10 cellular contexts compared by ENCODE assay signal in the genomic region with DNA sequence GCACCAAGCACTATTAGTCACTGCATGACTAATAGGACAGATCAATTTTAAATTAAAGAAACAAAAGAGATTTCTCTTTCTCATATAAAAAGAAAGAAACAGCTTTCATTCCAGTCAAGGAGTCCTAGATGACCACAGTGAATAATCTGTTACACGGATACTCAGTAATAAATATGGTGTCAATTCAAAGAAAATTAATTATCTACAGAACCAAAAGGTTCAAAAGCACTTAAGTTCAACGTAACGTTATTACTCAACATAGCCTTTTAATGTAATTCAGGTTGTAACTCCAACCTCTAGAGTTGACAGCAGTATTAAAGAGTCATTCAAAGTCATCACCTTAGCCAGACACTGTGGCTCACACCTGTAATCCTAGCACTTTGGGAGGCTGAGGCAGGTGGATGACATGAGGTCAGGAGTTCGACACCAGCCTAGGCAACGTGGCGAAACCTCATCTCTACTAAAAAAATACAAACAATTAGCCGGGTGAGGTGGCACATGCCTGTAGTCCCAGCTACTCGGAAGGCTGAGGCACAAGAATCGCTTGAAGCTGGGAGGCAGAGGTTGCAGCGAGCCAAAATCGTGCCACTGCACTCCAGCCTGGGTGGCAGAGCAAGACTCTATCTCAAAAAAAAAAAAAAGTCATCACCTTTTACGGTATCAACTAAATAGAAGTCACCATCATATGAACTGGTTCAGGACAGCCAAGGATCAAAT. TPM values are rescaled to one million over a fixed set of nuclear protein-coding genes. Genes with fewer than 3 reads are reported as not detected.
DNase-seq lines count a peak whose midpoint lies in the region; ATAC-seq, FAIRE-seq and TF ChIP-seq lines count a peak whose summit lies in the region.
"Had no signal": no experiment of that assay in that cellular context is flagged by ENCODE, and none has a peak within 500 bp of the region (broad histone marks: within the 10 kb centered on the region; RNA-seq: fewer than 3 reads in every experiment).

No MANE protein-coding gene starts in this region.

- POLR2A ChIA-PET in endothelial cell of umbilical vein (lab: Charles Lee) = no interaction called here

- BruUV-seq in endothelial cell of umbilical vein (replicated peaks; lab: Mats Ljungman, UMichigan) = no TSS peak

- no peak for FAIRE-seq in endothelial cell of umbilical vein (lab: Jason Lieb, UNC)
- FAIRE-seq: endometrium, HTR-8/SVneo had no signal

- peaks cover 11% of the 10 kb centered on the region for H3K36me3 ChIP-seq in SJSA1
- no peaks in the 10 kb centered on the region for H3K36me3 ChIP-seq in endothelial cell of umbilical vein (ENCODE audit: control insufficient read depth in 2 of 2, extremely low read depth in 1 of 2, insufficient read depth in 2 of 2, low read length in 2 of 2)
- H3K36me3 ChIP-seq in sigmoid colon = no peaks in the 10 kb centered on the region

- no peak for TF ChIP-seq EP300 in sigmoid colon (IDR thresholded peaks at IDR 0.05)

- TF ChIP-seq POLR2A in endothelial cell of umbilical vein (IDR thresholded peaks at IDR 0.05; ENCODE audit: low read depth, low read length) (no peak), sigmoid colon (IDR thresholded peaks at IDR 0.05) (no peak)

- ATAC-seq in GM18870 (IDR thresholded peaks at IDR 0.05; ENCODE audit: unreplicated experiment) = peak; percentile 3
- no peak for ATAC-seq in HG02852 (IDR thresholded peaks at IDR 0.05; ENCODE audit: unreplicated experiment)
- no peak for ATAC-seq in HG03280 (IDR thresholded peaks at IDR 0.05; ENCODE audit: unreplicated experiment)

- H3K79me2 ChIP-seq in endothelial cell of umbilical vein (ENCODE audit: control insufficient read depth, insufficient read depth, low read length) = peaks cover 88% of the 10 kb centered on the region

- no peaks in the 10 kb centered on the region for H3K9me1 ChIP-seq in endothelial cell of umbilical vein (replicated peaks; ENCODE audit: control insufficient read depth, extremely low read depth, insufficient read depth, low read length)

- peaks cover 34% of the 10 kb centered on the region for H3K4me1 ChIP-seq in SJSA1 (replicated peaks)
- peaks cover 24% of the 10 kb centered on the region for H3K4me1 ChIP-seq in endothelial cell of umbilical vein (ENCODE audit: control insufficient read depth, extremely low read depth, insufficient read depth, low read length)
- peaks cover 0 to 79% (median 74%) of the 10 kb centered on the region in 4 donors for H3K4me1 ChIP-seq in sigmoid colon

- CTCF ChIA-PET in endothelial cell of umbilical vein (lab: Charles Lee) = interaction anchor here (0.9 to 2.0 kb wide), 3 partner anchors 22 to 109 kb away, joined by 3 to 7 read pairs (median 3); a partner anchor contains a TSS

- H3K4me2 ChIP-seq in endothelial cell of umbilical vein (ENCODE audit: insufficient read depth, low read length) = peak overlapping the region; percentile 14

- H3K27ac ChIP-seq in SJSA1 = peak overlapping the region; percentile 97
- H3K27ac ChIP-seq in endothelial cell of umbilical vein (ENCODE audit: insufficient read depth, low read depth, low read length) = no peak overlapping the region
- peak overlapping the region; percentile 60 to 77 (median 70) for H3K27ac ChIP-seq in sigmoid colon

- 0 out of 2 replicates have a peak, but pooled peaks cover 2% of the 10 kb centered on the region for H3K9me3 ChIP-seq in SJSA1 (replicated peaks)
- no peaks in the 10 kb centered on the region for H3K9me3 ChIP-seq in endothelial cell of umbilical vein (replicated peaks; ENCODE audit: control insufficient read depth, insufficient read depth, low read length)
- H3K9me3 ChIP-seq in sigmoid colon = no peaks in the 10 kb centered on the region

- no peaks in the 10 kb centered on the region for H4K20me1 ChIP-seq in endothelial cell of umbilical vein (replicated peaks; ENCODE audit: control insufficient read depth, extremely low read depth, insufficient read depth, low read length)

- H3K9ac ChIP-seq in endothelial cell of umbilical vein (replicated peaks; ENCODE audit: extremely low read depth, insufficient read depth, low read length) = no peak overlapping the region

- H2AFZ ChIP-seq in endothelial cell of umbilical vein (ENCODE audit: low read depth, low read length) = no peak overlapping the region

- no peak for DNase-seq in SJSA1 (ENCODE audit: low read depth in 1 of 2, low spot score in 2 of 2)
- no peak for DNase-seq in endothelial cell of umbilical vein (ENCODE audit: low read depth, low spot score)
- DNase-seq in sigmoid colon = no peak
- no peak for DNase-seq in mucosa of gallbladder (ENCODE audit: low spot score)
- DNase-seq in DMS153 treated with DMSO at 0.1 percent for 48 hours (lab: John Stamatoyannopoulos, UW; ENCODE audit: unreplicated experiment) = no peak

- intact Hi-C loops in endothelial cell of umbilical vein (cut with micrococcal nuclease) = no loop called here
- intact Hi-C loops in sigmoid colon (cut with DNase I) = no loop called here

- dilution Hi-C loops in endothelial cell of umbilical vein (cut with MboI; ENCODE audit: extremely low pct_ligation_motif_present, low sequenced_read_pairs) = no loop called here

- TF ChIP-seq CTCF in endothelial cell of umbilical vein (IDR thresholded peaks at IDR 0.05; ENCODE audit: extremely low read depth in 1 of 2, insufficient read depth in 1 of 2, low read depth in 1 of 2, low read length in 2 of 2) = no peak
- no peak for TF ChIP-seq CTCF in sigmoid colon (IDR thresholded peaks at IDR 0.05)

- H3K4me3 ChIP-seq in SJSA1 (peak overlapping the region; percentile 18), endothelial cell of umbilical vein (replicated peaks in 1 of 3; ENCODE audit: insufficient read depth in 1 of 3, low read depth in 1 of 3, low read length in 3 of 3) (no peak overlapping the region), sigmoid colon (no peak overlapping the region)

- 65 to 72% methylated on average over 12 of the region's 12 CpGs for WGBS in sigmoid colon, 2 donors

- H3K27me3 ChIP-seq in SJSA1 (replicated peaks) (no peaks in the 10 kb centered on the region), endothelial cell of umbilical vein (ENCODE audit: control insufficient read depth in 2 of 2, insufficient read depth in 2 of 2, low read length in 2 of 2) (no peaks in the 10 kb centered on the region), sigmoid colon (no peaks in the 10 kb centered on the region)

TF ChIP-seq in endothelial cell of umbilical vein, 7 proteins besides CTCF, POLR2A, EP300 and RAD21:
- TF ChIP-seq EZH2 (IDR thresholded peaks at IDR 0.05; ENCODE audit: borderline replicate concordance, low read depth, low read length, severe bottlenecking) (no peak), FOS (IDR thresholded peaks at IDR 0.05; ENCODE audit: borderline replicate concordance, insufficient read depth, low read length) (peak; percentile 66)

RNA-seq across cellular contexts. Expression of a gene that starts 4.4 kb away (rescaled TPM):
- total RNA-seq in SJSA1 (2014; rRNA removed; shearing (Covaris generic)) = 4.7 and 5.6 TPM in 2 replicates
- total RNA-seq in endothelial cell of umbilical vein = 15.2 and 17.0 TPM in 2 replicates
- polyA plus RNA-seq in endothelial cell of umbilical vein = 6.8 and 8.4 TPM in 2 replicates
- 7.6 and 7.7 TPM in 2 replicates for polyA plus RNA-seq in endothelial cell of umbilical vein (2011; cell fraction: cytosol; rRNA removed)
- polyA plus RNA-seq in endothelial cell of umbilical vein (2011; cell fraction: nucleus; rRNA removed) = 10.7 and 14.5 TPM in 2 replicates
- 16.2 and 20.9 TPM in 2 replicates for polyA plus RNA-seq in endothelial cell of umbilical vein (2012)
- polyA minus RNA-seq in endothelial cell of umbilical vein = 27.4 and 28.7 TPM in 2 replicates
- polyA minus RNA-seq in endothelial cell of umbilical vein (2011; cell fraction: cytosol; rRNA and poly(A)+ RNA removed) = 16.2 TPM
- polyA minus RNA-seq in endothelial cell of umbilical vein (2011; cell fraction: nucleus; rRNA and poly(A)+ RNA removed) = 9.0 and 15.4 TPM in 2 replicates
- total RNA-seq in sigmoid colon = 10 to 100 TPM; 19.4 to 30.3 (median 22.5) TPM
- 10 to 100 TPM; 16.1 to 24.5 (median 18.6) TPM for polyA plus RNA-seq in sigmoid colon
- total RNA-seq in mucosa of gallbladder = 18.2 TPM

RNA-seq across cellular contexts. Expression of a gene that starts 35.2 kb away (rescaled TPM):
- 20.5 and 23.3 TPM in 2 replicates for total RNA-seq in SJSA1 (2014; rRNA removed; shearing (Covaris generic))
- total RNA-seq in endothelial cell of umbilical vein (20.1 and 21.1 TPM in 2 replicates), sigmoid colon (10 to 100 TPM; 34.6 to 38.6 (median 35.6) TPM), mucosa of gallbladder (61.5 TPM)
- polyA plus RNA-seq in endothelial cell of umbilical vein (23.3 and 31.4 TPM in 2 replicates), sigmoid colon (1 to 10 TPM in 2 of 3 donors, under 1 TPM in 1; 0.92 to 8.7 (median 6.6) TPM)
- 14.4 and 16.1 TPM in 2 replicates for polyA plus RNA-seq in endothelial cell of umbilical vein (2011; cell fraction: cytosol; rRNA removed)
- 47.1 and 52.0 TPM in 2 replicates for polyA plus RNA-seq in endothelial cell of umbilical vein (2011; cell fraction: nucleus; rRNA removed)
- polyA plus RNA-seq in endothelial cell of umbilical vein (2012) = 18.2 and 19.8 TPM in 2 replicates
- 18.0 and 22.5 TPM in 2 replicates for polyA minus RNA-seq in endothelial cell of umbilical vein
- 8.7 TPM for polyA minus RNA-seq in endothelial cell of umbilical vein (2011; cell fraction: cytosol; rRNA and poly(A)+ RNA removed)
- 26.1 and 28.0 TPM in 2 replicates for polyA minus RNA-seq in endothelial cell of umbilical vein (2011; cell fraction: nucleus; rRNA and poly(A)+ RNA removed)
